10 cellular contexts compared by ENCODE assay signal in the genomic region with DNA sequence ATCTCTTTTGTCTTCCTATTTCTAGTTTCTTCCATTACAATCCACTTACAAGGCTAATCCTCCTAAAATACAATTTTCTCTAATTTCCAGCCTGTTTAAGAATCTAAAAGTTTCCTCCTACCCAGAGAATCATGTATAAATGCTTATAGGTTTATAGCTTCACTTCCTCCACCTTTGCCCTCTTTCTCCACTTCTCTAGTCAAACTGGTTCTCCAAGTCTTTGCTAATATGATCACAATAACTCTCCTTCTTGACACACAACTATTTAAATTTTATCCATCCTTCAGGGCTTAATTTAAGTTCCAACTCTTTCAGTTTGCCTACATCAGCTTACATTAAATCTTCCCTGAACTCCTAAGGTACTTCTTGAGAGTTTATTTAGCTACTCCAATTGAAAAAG.
"Had no signal": no experiment of that assay in that cellular context is flagged by ENCODE, and none has a peak within 500 bp of the region (broad histone marks: within the 10 kb centered on the region; RNA-seq: fewer than 3 reads in every experiment).

No MANE protein-coding gene starts in this region.

- H3K9me3 ChIP-seq: esophagus muscularis mucosa had no signal

- H3K4me1 ChIP-seq: esophagus muscularis mucosa had no signal

- ATAC-seq: activated CD8-positive, alpha-beta T cell treated with anti-CD3 and anti-CD28 coated beads for 36 hours; left cardiac atrium had no signal

- H3K36me3 ChIP-seq: esophagus muscularis mucosa had no signal

- H3K4me3 ChIP-seq: esophagus muscularis mucosa had no signal

- H3K27ac ChIP-seq: esophagus muscularis mucosa had no signal

- DNase-seq: activated CD8-positive, alpha-beta memory T cell treated with anti-CD3 and anti-CD28 coated beads, Interleukin-2, amount 50 U/mL, for 4 hours; activated CD8-positive, alpha-beta T cell treated with anti-CD3 and anti-CD28 coated beads for 36 hours; activated naive CD4-positive, alpha-beta T cell; dermis blood vessel endothelial cell; endodermal cell; glutamatergic neuron; left cardiac atrium; stimulated activated CD4-positive, alpha-beta T cell treated with anti-CD3 and anti-CD28 coated beads, Interleukin-4, amount 100 ng/mL, for 1 hour; T1000 had no signal

- H3K27me3 ChIP-seq: esophagus muscularis mucosa had no signal
